11 cellular contexts compared by ENCODE assay signal in genomic region chr7:131249003-131249402, GRCh38.
DNase-seq lines count a peak whose midpoint lies in the region; ATAC-seq and TF ChIP-seq lines count a peak whose summit lies in the region.
"Had no signal": no experiment of that assay in that cellular context is flagged by ENCODE, and none has a peak within 500 bp of the region (broad histone marks: within the 10 kb centered on the region; RNA-seq: fewer than 3 reads in every experiment).

No MANE protein-coding gene starts in this region.

- H3K9me3 ChIP-seq in body of pancreas (no peaks in the 10 kb centered on the region), thyroid gland (no peaks in the 10 kb centered on the region)
- H3K9me3 ChIP-seq: ovary had no signal

- H3K27ac ChIP-seq in body of pancreas (no peak overlapping the region), thyroid gland (no peak overlapping the region)
- H3K27ac ChIP-seq: ovary had no signal

- no peak for TF ChIP-seq POLR2A in body of pancreas (IDR thresholded peaks at IDR 0.05)
- TF ChIP-seq POLR2A in thyroid gland (IDR thresholded peaks at IDR 0.05) = no peak

- H3K36me3 ChIP-seq in body of pancreas (replicated peaks in 1 of 2; ENCODE audit: insufficient read depth in 1 of 2, low read depth in 2 of 2) (no peaks in the 10 kb centered on the region), thyroid gland (no peaks in the 10 kb centered on the region)
- H3K36me3 ChIP-seq: ovary had no signal

- intact Hi-C loops in body of pancreas (cut with DNase I) = no loop called here
- intact Hi-C loops in thyroid gland (cut with DNase I) = no loop called here

- ATAC-seq in body of pancreas (peak; percentile 59), GM18502 (IDR thresholded peaks at IDR 0.05; ENCODE audit: poor library complexity, unreplicated experiment) (no peak)
- ATAC-seq: effector memory CD8-positive, alpha-beta T cell had no signal

- WGBS in body of pancreas, 2 donors = 60 to 67% methylated on average over 1 of the region's 1 CpG
- WGBS in thyroid gland, 2 donors = 7 to 25% methylated on average over 1 of the region's 1 CpG

- no peak overlapping the region for H3K4me3 ChIP-seq in body of pancreas
- no peak overlapping the region for H3K4me3 ChIP-seq in thyroid gland (replicated peaks in 1 of 3)
- H3K4me3 ChIP-seq: ovary had no signal

- peaks cover 5% of the 10 kb centered on the region for H3K4me1 Mint-ChIP-seq in activated CD4-positive, alpha-beta memory T cell treated with anti-CD3 and anti-CD28 coated beads, Interleukin-2, amount 10 ng/mL, durations not matched to agents 7 days and 5 days

- CTCF ChIA-PET in activated CD4-positive, alpha-beta memory T cell treated with anti-CD3 and anti-CD28 coated beads, Interleukin-2, amount 10 ng/mL, durations not matched to agents 7 days and 5 days (lab: Charles Lee) = no interaction called here

- H3K27me3 ChIP-seq in body of pancreas (no peaks in the 10 kb centered on the region), thyroid gland (no peaks in the 10 kb centered on the region)
- H3K27me3 ChIP-seq: ovary had no signal

- POLR2A ChIA-PET in activated CD4-positive, alpha-beta memory T cell treated with anti-CD3 and anti-CD28 coated beads, Interleukin-2, amount 10 ng/mL, durations not matched to agents 7 days and 5 days (lab: Charles Lee) = no interaction called here

- TF ChIP-seq CTCF in body of pancreas (IDR thresholded peaks at IDR 0.05) (no peak), thyroid gland (IDR thresholded peaks at IDR 0.05) (no peak)

- H3K27me3 Mint-ChIP-seq in activated CD4-positive, alpha-beta memory T cell treated with anti-CD3 and anti-CD28 coated beads, Interleukin-2, amount 10 ng/mL, durations not matched to agents 7 days and 5 days = peaks cover 3% of the 10 kb centered on the region

- no peaks in the 10 kb centered on the region for H3K4me1 ChIP-seq in body of pancreas
- H3K4me1 ChIP-seq in thyroid gland = peaks cover 0 to 17% of the 10 kb centered on the region in 2 donors

- H3K27ac Mint-ChIP-seq in activated CD4-positive, alpha-beta memory T cell treated with anti-CD3 and anti-CD28 coated beads, Interleukin-2, amount 10 ng/mL, durations not matched to agents 7 days and 5 days = no peak overlapping the region

- peaks cover 1% of the 10 kb centered on the region for H3K36me3 Mint-ChIP-seq in activated CD4-positive, alpha-beta memory T cell treated with anti-CD3 and anti-CD28 coated beads, Interleukin-2, amount 10 ng/mL, durations not matched to agents 7 days and 5 days (ENCODE audit: low read depth)

- no peak overlapping the region for H3K4me3 Mint-ChIP-seq in activated CD4-positive, alpha-beta memory T cell treated with anti-CD3 and anti-CD28 coated beads, Interleukin-2, amount 10 ng/mL, durations not matched to agents 7 days and 5 days
- H3K4me3 Mint-ChIP-seq: effector memory CD8-positive, alpha-beta T cell had no signal

- peaks cover 7% of the 10 kb centered on the region for H3K9me3 Mint-ChIP-seq in activated CD4-positive, alpha-beta memory T cell treated with anti-CD3 and anti-CD28 coated beads, Interleukin-2, amount 10 ng/mL, durations not matched to agents 7 days and 5 days

- DNase-seq in HK-2 (ENCODE audit: unreplicated experiment) (peak; percentile 73), body of pancreas (peak; percentile 15 to 49 (median 22)), iPS-NIHi7 (ENCODE audit: extremely low spot score) (peak; percentile 32), thyroid gland (peak; percentile 70 to 77), NCI-H2107 treated with DMSO at 0.1 percent for 48 hours (lab: John Stamatoyannopoulos, UW; ENCODE audit: unreplicated experiment) (no peak), NCI-H345 (lab: John Stamatoyannopoulos, UW) (no peak)
- DNase-seq in activated CD4-positive, alpha-beta memory T cell treated with anti-CD3 and anti-CD28 coated beads, Interleukin-2, amount 10 ng/mL, durations not matched to agents 7 days and 5 days = no peak
- DNase-seq: effector memory CD8-positive, alpha-beta T cell; NCI-H446 had no signal

Comparison
In these comparisons a context has a peak if more than half of its experiments do, and no peak if none do; other contexts are left out.
1. DNase-seq: peak in HK-2 (single experiment), body of pancreas (4 of 4), iPS-NIHi7 (single experiment) and thyroid gland (2 of 2); none in NCI-H2107 treated with DMSO at 0.1 percent for 48 hours (single experiment), activated CD4-positive, alpha-beta memory T cell treated with anti-CD3 and anti-CD28 coated beads, Interleukin-2, amount 10 ng/mL, durations not matched to agents 7 days and 5 days (single experiment) and NCI-H345 (single experiment).